ENCODE assay signal across 8 cellular contexts in genomic region chr4:100189820-100190642, GRCh38. TPM values are rescaled to one million over a fixed set of nuclear protein-coding genes. Genes with fewer than 3 reads are reported as not detected.
A peak's percentile ranks its signal among the peaks of the same experiment; 100 is the strongest.
DNase-seq lines count a peak whose midpoint lies in the region; ATAC-seq and TF ChIP-seq lines count a peak whose summit lies in the region.

Gene DDIT4L, minus strand, starts transcription at chr4:100190468. Its CDS starts 485 bp downstream, at chr4:100189983.

- H3K9me3 ChIP-seq in CD4-positive, alpha-beta memory T cell (ENCODE audit: control insufficient read depth in 1 of 2, low read length in 2 of 2): no peaks in the 10 kb centered on the region

- no peak within 1 kb of the TSS for H3K27ac Mint-ChIP-seq in CD4-positive, alpha-beta memory T cell
- H3K27ac Mint-ChIP-seq in activated naive CD8-positive, alpha-beta T cell: no peak within 1 kb of the TSS
- H3K27ac Mint-ChIP-seq in progenitor cell of endocrine pancreas: peak within 1 kb of the TSS; percentile 77

- H3K27me3 Mint-ChIP-seq in CD4-positive, alpha-beta memory T cell: peaks cover 22 to 32% of the 10 kb centered on the region in 2 donors
- H3K27me3 Mint-ChIP-seq in activated naive CD8-positive, alpha-beta T cell: peaks cover 25% of the 10 kb centered on the region
- peaks cover 32% of the 10 kb centered on the region for H3K27me3 Mint-ChIP-seq in progenitor cell of endocrine pancreas

- H3K4me3 ChIP-seq in CD4-positive, alpha-beta memory T cell (ENCODE audit: low read length in 2 of 2): peak within 1 kb of the TSS in 1 of 2 donors; percentile 39
- H3K4me3 ChIP-seq in HL-60 (replicated peaks; ENCODE audit: insufficient read depth, low read length): peak within 1 kb of the TSS; percentile 49

- no peaks in the 10 kb centered on the region for H3K36me3 ChIP-seq in CD4-positive, alpha-beta memory T cell (ENCODE audit: insufficient read depth, low read length)

- TF ChIP-seq CTCF in HL-60 (IDR thresholded peaks at IDR 0.05; ENCODE audit: insufficient read depth, low read length) (no peak), progenitor cell of endocrine pancreas (IDR thresholded peaks at IDR 0.05; ENCODE audit: unreplicated experiment) (no peak)

- H3K4me3 Mint-ChIP-seq in CD4-positive, alpha-beta memory T cell: peak within 1 kb of the TSS; percentile 75 to 91 (median 84)
- peak within 1 kb of the TSS; percentile 80 for H3K4me3 Mint-ChIP-seq in activated naive CD8-positive, alpha-beta T cell
- peak within 1 kb of the TSS; percentile 81 for H3K4me3 Mint-ChIP-seq in progenitor cell of endocrine pancreas (ENCODE audit: low read depth)

- ATAC-seq in left ventricle myocardium superior: peak; percentile 90
- ATAC-seq in GM21528 (IDR thresholded peaks at IDR 0.05; ENCODE audit: low FRiP score, unreplicated experiment): no peak

- no peak within 1 kb of the TSS for H3K27ac ChIP-seq in CD4-positive, alpha-beta memory T cell (ENCODE audit: low read depth, low read length)
- 0 out of 2 replicates have a peak within 1 kb of the TSS, but pooled peaks have one; percentile 16 for H3K27ac ChIP-seq in HL-60 (replicated peaks)

- peak in 3 of 5 donors; percentile 1 to 33 (median 2) for DNase-seq in CD4-positive, alpha-beta memory T cell
- peak in 1 of 2 experiments; percentile 11 for DNase-seq in HL-60 (ENCODE audit: low read depth in 1 of 2, low spot score in 1 of 2)
- peak; percentile 46 for DNase-seq in left ventricle myocardium superior
- DNase-seq in progenitor cell of endocrine pancreas (ENCODE audit: low spot score, unreplicated experiment): peak; percentile 49
- DNase-seq in KBM-7: no peak
- DNase-seq in midbrain (lab: John Stamatoyannopoulos, UW): no peak

- H3K9me3 Mint-ChIP-seq in CD4-positive, alpha-beta memory T cell: no peaks in the 10 kb centered on the region
- H3K9me3 Mint-ChIP-seq in activated naive CD8-positive, alpha-beta T cell (ENCODE audit: low read depth): no peaks in the 10 kb centered on the region
- no peaks in the 10 kb centered on the region for H3K9me3 Mint-ChIP-seq in progenitor cell of endocrine pancreas (ENCODE audit: low read depth)

- peaks cover 5% of the 10 kb centered on the region for H3K27me3 ChIP-seq in CD4-positive, alpha-beta memory T cell (ENCODE audit: insufficient read depth, low read length)
- H3K27me3 ChIP-seq in HL-60 (ENCODE audit: insufficient read depth, poor library complexity, severe bottlenecking): no peaks in the 10 kb centered on the region

- H3K4me1 ChIP-seq in CD4-positive, alpha-beta memory T cell (ENCODE audit: insufficient read depth, low read length): peaks cover 10% of the 10 kb centered on the region

- intact Hi-C loops in CD4-positive, alpha-beta memory T cell (cut with micrococcal nuclease): no loop called here
- intact Hi-C loops in left ventricle myocardium superior (cut with micrococcal nuclease): no loop called here

- in situ Hi-C loops in KBM-7 (cut with MboI; ENCODE audit: low pct_unique_long_range_greater_than_20kb, low sequenced_read_pairs): no loop called here

- POLR2A ChIA-PET in CD4-positive, alpha-beta memory T cell (lab: Charles Lee; ENCODE audit: partially characterized antibody): no interaction called here

- H3K4me1 Mint-ChIP-seq in CD4-positive, alpha-beta memory T cell: peaks cover 10 to 21% (median 13%) of the 10 kb centered on the region in 4 donors
- H3K4me1 Mint-ChIP-seq in activated naive CD8-positive, alpha-beta T cell (ENCODE audit: low read depth): peaks cover 9% of the 10 kb centered on the region
- H3K4me1 Mint-ChIP-seq in progenitor cell of endocrine pancreas (ENCODE audit: low read depth): peaks cover 15% of the 10 kb centered on the region

- H3K36me3 Mint-ChIP-seq in CD4-positive, alpha-beta memory T cell: no peaks in the 10 kb centered on the region
- no peaks in the 10 kb centered on the region for H3K36me3 Mint-ChIP-seq in activated naive CD8-positive, alpha-beta T cell
- peaks cover 2% of the 10 kb centered on the region for H3K36me3 Mint-ChIP-seq in progenitor cell of endocrine pancreas (ENCODE audit: insufficient read depth)

- CTCF ChIA-PET in CD4-positive, alpha-beta memory T cell (lab: Charles Lee; ENCODE audit: partially characterized antibody): no interaction called here

RNA-seq across cellular contexts. Expression of gene DDIT4L, which starts in this region (rescaled TPM):
- not detected for total RNA-seq in CD4-positive, alpha-beta memory T cell
- polyA plus RNA-seq in CD4-positive, alpha-beta memory T cell: under 1 TPM in 1 of 2 donors, not detected in 1; 0.32 TPM
- total RNA-seq in left ventricle myocardium superior (0.37 TPM), progenitor cell of endocrine pancreas (2.6 and 3.6 TPM in 2 replicates)

Comparison
In these comparisons a context has a peak if more than half of its experiments do, and no peak if none do; other contexts are left out.
1. Peak in DNase-seq in CD4-positive, alpha-beta memory T cell; RNA of the gene not detected or under 1 TPM.
2. Peak in DNase-seq and ATAC-seq in left ventricle myocardium superior; RNA of the gene not detected or under 1 TPM.